22 cellular contexts compared by ENCODE assay signal in the genomic region with DNA sequence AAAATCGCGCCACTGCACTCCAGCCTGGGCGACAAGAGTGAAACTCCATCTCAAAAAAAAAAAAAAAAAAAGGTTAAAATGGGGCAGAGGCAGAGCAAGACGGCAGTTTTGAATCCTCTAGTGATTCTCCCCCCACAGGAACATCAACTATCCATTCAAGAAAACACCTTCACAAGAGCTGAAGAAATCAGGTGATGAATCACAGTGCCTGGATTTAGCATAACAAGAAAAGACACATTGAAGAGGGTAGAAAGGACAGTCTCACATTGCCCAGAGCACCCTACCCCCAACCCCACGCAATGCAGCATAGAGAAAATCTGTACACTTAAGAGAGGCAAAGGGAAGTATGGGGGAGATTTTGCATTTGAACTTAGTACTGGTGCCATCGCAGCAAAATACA. TPM values are rescaled to one million over a fixed set of nuclear protein-coding genes. Genes with fewer than 3 reads are reported as not detected.
"Had no signal": no experiment of that assay in that cellular context is flagged by ENCODE, and none has a peak within 500 bp of the region (broad histone marks: within the 10 kb centered on the region; RNA-seq: fewer than 3 reads in every experiment).

No MANE protein-coding gene starts in this region.

- H3K27me3 Mint-ChIP-seq: effector memory CD8-positive, alpha-beta T cell; naive thymus-derived CD8-positive, alpha-beta T cell; stimulated activated memory B cell treated with anti-CD40 and anti-IgM and Interleukin-4, amounts not matched to agents 10 μg/mL and 1 μg/mL and 100 μg/mL, for 72 hours; stimulated activated naive CD8-positive, alpha-beta T cell treated with anti-CD3 and anti-CD28 coated beads, Interleukin-15, Interleukin-2, amounts not matched to agents 100 ng/mL and 50 ng/mL, for 24 hours had no signal

- H3K4me3 ChIP-seq: esophagus squamous epithelium, gastroesophageal sphincter, mucosa of descending colon, psoas muscle, right lobe of liver, tibial artery, upper lobe of left lung, uterus had no signal

- H3K27ac ChIP-seq: esophagus squamous epithelium, gastroesophageal sphincter, neutrophil, psoas muscle, right lobe of liver, tibial artery, upper lobe of left lung, uterus had no signal

- H3K36me3 ChIP-seq: esophagus squamous epithelium, gastroesophageal sphincter, neutrophil, right lobe of liver, tibial artery, upper lobe of left lung, uterus had no signal

- H3K4me1 ChIP-seq: esophagus squamous epithelium, gastroesophageal sphincter, psoas muscle, right lobe of liver, tibial artery, upper lobe of left lung, uterus had no signal

- H3K9me3 ChIP-seq: esophagus squamous epithelium, gastroesophageal sphincter, mucosa of descending colon, neutrophil, psoas muscle, right lobe of liver, upper lobe of left lung, uterus had no signal

- H3K27me3 ChIP-seq: esophagus squamous epithelium, gastroesophageal sphincter, neutrophil, right lobe of liver, tibial artery, upper lobe of left lung, uterus had no signal

- H3K9me3 Mint-ChIP-seq: dendritic cell treated with granulocyte-macrophage colony-stimulating factor and Interleukin-4, amounts not matched to agents 40 ng/mL and 50 ng/mL, for 4 days; effector memory CD8-positive, alpha-beta T cell; naive thymus-derived CD8-positive, alpha-beta T cell; stimulated activated memory B cell treated with anti-CD40 and anti-IgM and Interleukin-4, amounts not matched to agents 10 μg/mL and 1 μg/mL and 100 μg/mL, for 72 hours; stimulated activated naive CD8-positive, alpha-beta T cell treated with anti-CD3 and anti-CD28 coated beads, Interleukin-15, Interleukin-2, amounts not matched to agents 100 ng/mL and 50 ng/mL, for 24 hours had no signal

- ATAC-seq: effector memory CD8-positive, alpha-beta T cell; gastroesophageal sphincter; left lobe of liver; mucosa of descending colon; naive thymus-derived CD8-positive, alpha-beta T cell; psoas muscle; right lobe of liver; stimulated activated memory B cell treated with anti-CD40 and anti-IgM and Interleukin-4, amounts not matched to agents 10 μg/mL and 1 μg/mL and 100 μg/mL, for 72 hours had no signal

- H3K27ac Mint-ChIP-seq: dendritic cell treated with granulocyte-macrophage colony-stimulating factor and Interleukin-4, amounts not matched to agents 40 ng/mL and 50 ng/mL, for 4 days; stimulated activated memory B cell treated with anti-CD40 and anti-IgM and Interleukin-4, amounts not matched to agents 10 μg/mL and 1 μg/mL and 100 μg/mL, for 72 hours; stimulated activated naive CD8-positive, alpha-beta T cell treated with anti-CD3 and anti-CD28 coated beads, Interleukin-15, Interleukin-2, amounts not matched to agents 100 ng/mL and 50 ng/mL, for 24 hours had no signal

- DNase-seq: effector memory CD8-positive, alpha-beta T cell; esophagus squamous epithelium; foreskin fibroblast; glutamatergic neuron; islet precursor cell; mammary epithelial cell; mucosa of descending colon; naive thymus-derived CD8-positive, alpha-beta T cell; psoas muscle; retina; right lobe of liver; stimulated activated CD4-positive, alpha-beta T cell treated with anti-CD3 and anti-CD28 coated beads, Interleukin-4, amount 100 ng/mL, for 24 hours; tibial artery; upper lobe of left lung; uterus had no signal

- H3K4me3 Mint-ChIP-seq: dendritic cell treated with granulocyte-macrophage colony-stimulating factor and Interleukin-4, amounts not matched to agents 40 ng/mL and 50 ng/mL, for 4 days; effector memory CD8-positive, alpha-beta T cell; naive thymus-derived CD8-positive, alpha-beta T cell; stimulated activated memory B cell treated with anti-CD40 and anti-IgM and Interleukin-4, amounts not matched to agents 10 μg/mL and 1 μg/mL and 100 μg/mL, for 72 hours; stimulated activated naive CD8-positive, alpha-beta T cell treated with anti-CD3 and anti-CD28 coated beads, Interleukin-15, Interleukin-2, amounts not matched to agents 100 ng/mL and 50 ng/mL, for 24 hours had no signal

RNA-seq across cellular contexts. Expression of a gene that starts 28.8 kb away (rescaled TPM):
- polyA plus RNA-seq: neural cell had no signal

RNA-seq across cellular contexts. Expression of a gene that starts 42.1 kb away (rescaled TPM):
- total RNA-seq: psoas muscle had no signal
- polyA plus RNA-seq: mammary epithelial cell, psoas muscle had no signal
